1 cellular context compared by ENCODE assay signal in genomic region chr16:85334718-85335583, GRCh38.
TF ChIP-seq lines count a peak whose summit lies in the region.

No MANE protein-coding gene starts in this region.

TF ChIP-seq in HepG2, 621 proteins besides CTCF, POLR2A, EP300 and RAD21 (continued from another document and continues in another):
- no peak for TF ChIP-seq GPBP1L1 (CRISPR knock-in tag; IDR thresholded peaks at IDR 0.05)
- no peak for TF ChIP-seq PHF8 (CRISPR knock-in tag; IDR thresholded peaks at IDR 0.05)
- no peak; the same call in 1 of the 2 replicates for TF ChIP-seq ZNF280B (CRISPR knock-in tag; IDR thresholded peaks at IDR 0.05; ENCODE audit: borderline replicate concordance)
- no peak for TF ChIP-seq DMAP1 (CRISPR knock-in tag; IDR thresholded peaks at IDR 0.05)
- no peak for TF ChIP-seq ZNF30 (CRISPR knock-in tag; IDR thresholded peaks at IDR 0.05)
- TF ChIP-seq ZFY (CRISPR knock-in tag; IDR thresholded peaks at IDR 0.05), result peak; percentile 3; the same call in 1 of the 2 replicates
- no peak for TF ChIP-seq ZFP90 (CRISPR knock-in tag; IDR thresholded peaks at IDR 0.05; ENCODE audit: borderline replicate concordance)
- no peak for TF ChIP-seq ZNF24 (IDR thresholded peaks at IDR 0.05)
- TF ChIP-seq KMT2A (CRISPR knock-in tag; IDR thresholded peaks at IDR 0.05), result 0 out of 2 replicates have a peak, but pooled peaks have one; percentile 36
- TF ChIP-seq ZNF142 (CRISPR knock-in tag; IDR thresholded peaks at IDR 0.05), result no peak
- no peak; the same call in 1 of the 2 replicates for TF ChIP-seq ZNF574 (CRISPR knock-in tag; IDR thresholded peaks at IDR 0.05)
- TF ChIP-seq HMG20A (CRISPR knock-in tag; IDR thresholded peaks at IDR 0.05; ENCODE audit: borderline replicate concordance), result no peak
- TF ChIP-seq ZNF143 (CRISPR knock-in tag; IDR thresholded peaks at IDR 0.05), result no peak
- no peak for TF ChIP-seq NR2F2 (IDR thresholded peaks at IDR 0.05; ENCODE audit: borderline replicate concordance, low read depth)
- no peak for TF ChIP-seq GLI4 (CRISPR knock-in tag; IDR thresholded peaks at IDR 0.05; ENCODE audit: borderline replicate concordance)
- peak; percentile 22; the same call in 1 of the 2 replicates for TF ChIP-seq HNF4G (IDR thresholded peaks at IDR 0.05; ENCODE audit: borderline replicate concordance, low read depth, low read length)
- no peak for TF ChIP-seq HNF4G (CRISPR knock-in tag; IDR thresholded peaks at IDR 0.05; ENCODE audit: borderline replicate concordance, low read depth)
- TF ChIP-seq CAMTA2 (CRISPR knock-in tag; IDR thresholded peaks at IDR 0.05; ENCODE audit: borderline replicate concordance), result no peak
- TF ChIP-seq NCOA5 (CRISPR knock-in tag; IDR thresholded peaks at IDR 0.05), result no peak
- TF ChIP-seq ZKSCAN1 (IDR thresholded peaks at IDR 0.05; ENCODE audit: low read length), result no peak
- no peak for TF ChIP-seq FOXM1 (CRISPR knock-in tag; IDR thresholded peaks at IDR 0.05)
- no peak for TF ChIP-seq MXI1 (IDR thresholded peaks at IDR 0.05; ENCODE audit: borderline replicate concordance, low read depth, low read length)
- TF ChIP-seq HIC2 (CRISPR knock-in tag; IDR thresholded peaks at IDR 0.05; ENCODE audit: low read depth), result peak; percentile 41; the same call in 1 of the 2 replicates
- no peak for TF ChIP-seq ZNF572 (CRISPR knock-in tag; IDR thresholded peaks at IDR 0.05)
- TF ChIP-seq KLF15 (CRISPR knock-in tag; IDR thresholded peaks at IDR 0.05; ENCODE audit: borderline replicate concordance), result no peak
- TF ChIP-seq BATF2 (CRISPR knock-in tag; IDR thresholded peaks at IDR 0.05), result no peak
- no peak for TF ChIP-seq ETV6 (CRISPR knock-in tag; conservative IDR thresholded peaks at IDR 0.05)
- TF ChIP-seq FOXK2 (IDR thresholded peaks at IDR 0.05), result no peak
- no peak for TF ChIP-seq ZBTB20 (CRISPR knock-in tag; IDR thresholded peaks at IDR 0.05; ENCODE audit: borderline replicate concordance, low read depth)
- TF ChIP-seq ZNF761 (CRISPR knock-in tag; conservative IDR thresholded peaks at IDR 0.05), result no peak
- no peak for TF ChIP-seq ZNF414 (CRISPR knock-in tag; IDR thresholded peaks at IDR 0.05)
- TF ChIP-seq ZNF746 (CRISPR knock-in tag; IDR thresholded peaks at IDR 0.05), result no peak
- TF ChIP-seq ZNF513 (CRISPR knock-in tag; conservative IDR thresholded peaks at IDR 0.05), result no peak
- no peak for TF ChIP-seq RBM39 (IDR thresholded peaks at IDR 0.05; ENCODE audit: low read depth, low read length, poor library complexity, severe bottlenecking)
- no peak for TF ChIP-seq HDAC1 (CRISPR knock-in tag; IDR thresholded peaks at IDR 0.05)
- TF ChIP-seq ZNF280D (CRISPR knock-in tag; IDR thresholded peaks at IDR 0.05), result no peak
- no peak for TF ChIP-seq TRAFD1 (CRISPR knock-in tag; IDR thresholded peaks at IDR 0.05; ENCODE audit: borderline replicate concordance)
- no peak for TF ChIP-seq MEF2D (CRISPR knock-in tag; IDR thresholded peaks at IDR 0.05)
- TF ChIP-seq MTF2 (CRISPR knock-in tag; IDR thresholded peaks at IDR 0.05; ENCODE audit: borderline replicate concordance), result 0 out of 2 replicates have a peak, but pooled peaks have one; percentile 59
